In genomic region chr5:90384389-90384788, GRCh38 we compare ENCODE assay signal across 27 cellular contexts.
"Had no signal": no experiment of that assay in that cellular context is flagged by ENCODE, and none has a peak within 500 bp of the region (broad histone marks: within the 10 kb centered on the region; RNA-seq: fewer than 3 reads in every experiment).

No MANE protein-coding gene starts in this region.

- ATAC-seq: stimulated activated effector memory CD8-positive, alpha-beta T cell treated with anti-CD3 and anti-CD28 coated beads, Interleukin-12 subunit alpha, Interleukin-12 subunit beta, amount 100 ng/mL, for 72 hours; stimulated activated memory B cell treated with anti-CD40 and anti-IgM and Interleukin-4, amounts not matched to agents 10 μg/mL and 1 μg/mL and 100 μg/mL, for 72 hours; stimulated activated naive B cell treated with anti-CD40 and anti-IgM and Interleukin-4, amounts not matched to agents 10 μg/mL and 1 μg/mL and 100 μg/mL, for 72 hours; stimulated activated naive CD8-positive, alpha-beta T cell treated with anti-CD3 and anti-CD28 coated beads, Interleukin-15, amount 100 ng/mL, for 72 hours; stimulated activated naive CD8-positive, alpha-beta T cell treated with anti-CD3 and anti-CD28 coated beads, Interleukin-15, Interleukin-2, amounts not matched to agents 100 U/mL and 50 U/mL, for 24 hours; upper lobe of right lung had no signal

- H3K27me3 ChIP-seq: stomach, suprapubic skin, testis, thyroid gland, tibial artery, tibial nerve, transverse colon, upper lobe of left lung, upper lobe of right lung, uterus, vagina had no signal

- FAIRE-seq: urothelium cell line had no signal

- H3K4me3 ChIP-seq: stomach, suprapubic skin, testis, thoracic aorta, thyroid gland, tibial artery, tibial nerve, transverse colon, upper lobe of left lung, upper lobe of right lung, uterus, vagina had no signal

- H3K36me3 ChIP-seq: stomach, suprapubic skin, thoracic aorta, thyroid gland, tibial artery, tibial nerve, transverse colon, upper lobe of left lung, upper lobe of right lung, uterus, vagina had no signal

- H3K27ac ChIP-seq: stomach, suprapubic skin, testis, thoracic aorta, thyroid gland, tibial artery, tibial nerve, transverse colon, upper lobe of left lung, upper lobe of right lung, uterus, vagina had no signal

- H3K9me3 ChIP-seq: stomach, suprapubic skin, testis, thoracic aorta, thyroid gland, tibial artery, tibial nerve, transverse colon, upper lobe of left lung, upper lobe of right lung, uterus, vagina had no signal

- DNase-seq: stimulated activated CD4-positive, alpha-beta T cell treated with anti-CD3 and anti-CD28 coated beads, Interleukin-2, amount 100 ng/mL, for 48 hours; stimulated activated CD4-positive, alpha-beta T cell treated with anti-CD3 and anti-CD28 coated beads, Interleukin-4, amount 100 ng/mL, for 1 hour; stimulated activated CD4-positive, alpha-beta T cell treated with anti-CD3 and anti-CD28 coated beads, Interleukin-4, amount 100 ng/mL, for 24 hours; stimulated activated CD4-positive, alpha-beta T cell treated with anti-CD3 and anti-CD28 coated beads, Interleukin-4, amount 100 ng/mL, for 4 hours; stimulated activated CD8-positive, alpha-beta memory T cell treated with anti-CD3 and anti-CD28 coated beads, Interleukin-4, amount 100 ng/mL, for 48 hours; stimulated activated naive B cell treated with anti-CD40 and anti-IgM and Interleukin-4, amounts not matched to agents 10 μg/mL and 1 μg/mL and 100 μg/mL, for 72 hours; stimulated activated naive CD4-positive, alpha-beta T cell; stimulated activated naive CD4-positive, alpha-beta T cell treated with Interleukin-2 at 50 U/mL for 16 hours; stimulated activated naive CD8-positive, alpha-beta T cell treated with anti-CD3 and anti-CD28 coated beads, Interleukin-15, amount 100 ng/mL, for 72 hours; stimulated activated naive CD8-positive, alpha-beta T cell treated with anti-CD3 and anti-CD28 coated beads, Interleukin-15, Interleukin-2, amounts not matched to agents 100 U/mL and 50 U/mL, for 24 hours; stomach; substantia nigra; testis; thyroid gland; tibial artery; transverse colon; trophoblast cell; upper lobe of left lung; upper lobe of right lung; uterus had no signal

- H3K4me1 ChIP-seq: stomach, suprapubic skin, testis, thyroid gland, tibial artery, tibial nerve, upper lobe of left lung, upper lobe of right lung, uterus, vagina had no signal
